Comparison of ENCODE assay signal across 26 cellular contexts in genomic region chr6:25684565-25684964, GRCh38. TPM values are rescaled to one million over a fixed set of nuclear protein-coding genes. Genes with fewer than 3 reads are reported as not detected.
DNase-seq lines count a peak whose midpoint lies in the region; ATAC-seq, FAIRE-seq and TF ChIP-seq lines count a peak whose summit lies in the region.
"Had no signal": no experiment of that assay in that cellular context is flagged by ENCODE, and none has a peak within 500 bp of the region (broad histone marks: within the 10 kb centered on the region; RNA-seq: fewer than 3 reads in every experiment).

No MANE protein-coding gene starts in this region.

- H3K4me3 ChIP-seq in HepG2 (replicated peaks in 1 of 3; ENCODE audit: insufficient read depth in 1 of 3, low read depth in 2 of 3, low read length in 3 of 3) = no peak overlapping the region
- H3K4me3 ChIP-seq in right lobe of liver = no peak overlapping the region
- no peak overlapping the region for H3K4me3 ChIP-seq in SK-N-MC
- no peak overlapping the region for H3K4me3 ChIP-seq in H1 (ENCODE audit: extremely low read depth in 1 of 4, insufficient read depth in 2 of 4, low read depth in 3 of 4, low read length in 4 of 4)
- H3K4me3 ChIP-seq in left lung = no peak overlapping the region
- H3K4me3 ChIP-seq: A549; BLaER1 treated with 17β-estradiol and CSF1 and Interleukin-3, amounts not matched to agents 10 nM and 100 nM had no signal

- H3K79me2 ChIP-seq in HepG2 (ENCODE audit: insufficient read depth, low read length) (no peaks in the 10 kb centered on the region), H1 (ENCODE audit: control insufficient read depth in 1 of 2, insufficient read depth in 2 of 2, low read length in 2 of 2) (no peaks in the 10 kb centered on the region)

- in situ Hi-C loops in HepG2 (cut with HindIII; ENCODE audit: extremely low pct_ligation_motif_present, low pct_unique_long_range_greater_than_20kb) = no loop called here

- no peaks in the 10 kb centered on the region for H3K36me3 ChIP-seq in HepG2 (replicated peaks in 1 of 2; ENCODE audit: control insufficient read depth in 1 of 2, insufficient read depth in 2 of 2, low read length in 2 of 2)
- H3K36me3 ChIP-seq in right lobe of liver = no peaks in the 10 kb centered on the region
- H3K36me3 ChIP-seq in SK-N-MC (ENCODE audit: insufficient read depth, low read length) = no peaks in the 10 kb centered on the region
- H3K36me3 ChIP-seq in H1 (ENCODE audit: control insufficient read depth in 2 of 4, insufficient read depth in 4 of 4, low read length in 3 of 4) = no peaks in the 10 kb centered on the region
- H3K36me3 ChIP-seq in left lung = no peaks in the 10 kb centered on the region
- H3K36me3 ChIP-seq: BE2C; BLaER1 treated with 17β-estradiol and CSF1 and Interleukin-3, amounts not matched to agents 10 nM and 100 nM had no signal

- FAIRE-seq in HepG2 (lab: Jason Lieb, UNC) = no peak
- no peak for FAIRE-seq in H1 (lab: Jason Lieb, UNC)
- FAIRE-seq: A549, G401.6, GM12892 had no signal

- no peak for TF ChIP-seq RAD21 in HepG2 (CRISPR knock-in tag; IDR thresholded peaks at IDR 0.05)
- no peak for TF ChIP-seq RAD21 in H1 (IDR thresholded peaks at IDR 0.05 in 1 of 2, conservative IDR thresholded peaks at IDR 0.05 in 1 of 2; ENCODE audit: low read depth in 2 of 2, low read length in 2 of 2)

- no peak overlapping the region for H2AFZ ChIP-seq in HepG2 (ENCODE audit: low read length)
- no peak overlapping the region for H2AFZ ChIP-seq in H1 (ENCODE audit: low read length)

- H3K27ac ChIP-seq in HepG2 (ENCODE audit: extremely low read length, insufficient read depth, low read length) = no peak overlapping the region
- no peak overlapping the region for H3K27ac ChIP-seq in right lobe of liver
- peak overlapping the region; percentile 84; the same call in 1 of the 2 replicates for H3K27ac ChIP-seq in SK-N-MC
- no peak overlapping the region for H3K27ac ChIP-seq in H1 (ENCODE audit: low read depth, low read length)
- H3K27ac ChIP-seq in left lung = no peak overlapping the region
- H3K27ac ChIP-seq: A549; BLaER1 treated with 17β-estradiol and CSF1 and Interleukin-3, amounts not matched to agents 10 nM and 100 nM had no signal

- TF ChIP-seq POLR2A in HepG2 (IDR thresholded peaks at IDR 0.05; ENCODE audit: insufficient read depth in 1 of 2, low read depth in 2 of 2, low read length in 2 of 2) (no peak), right lobe of liver (IDR thresholded peaks at IDR 0.05) (no peak), H1 (IDR thresholded peaks at IDR 0.05; ENCODE audit: control extremely low read depth in 1 of 2, low read depth in 2 of 2, low read length in 2 of 2) (no peak)

- WGBS in HepG2 (ENCODE audit: low lambda C conversion rate) = 57% methylated on average over 2 of the region's 2 CpGs
- 32% methylated on average over 2 of the region's 2 CpGs for WGBS in right lobe of liver (ENCODE audit: insufficient coverage, low coverage, low lambda C conversion rate, missing lambda C conversion rate)
- 93% methylated on average over 2 of the region's 2 CpGs; no CpG with 5 or more reads in 1 of the 2 experiments for WGBS in H1 (ENCODE audit: extremely low coverage in 1 of 2, insufficient coverage in 1 of 2, insufficient read length in 1 of 2, insufficient replicate concordance in 2 of 2, low coverage in 1 of 2, low lambda C conversion rate in 2 of 2, missing lambda C conversion rate in 1 of 2), 2 experiments

- no peak overlapping the region for H2BK15ac ChIP-seq in H1 (ENCODE audit: low read length)

- ATAC-seq in HepG2 (no peak), right lobe of liver (no peak), left lung (peak; percentile 83)
- ATAC-seq: A549 had no signal

- H3K79me1 ChIP-seq in H1 (ENCODE audit: low read depth, low read length) = no peaks in the 10 kb centered on the region

- POLR2A ChIA-PET in HepG2 (lab: Yijun Ruan, JAX) = no interaction called here
- POLR2A ChIA-PET in H1 (lab: Charles Lee; ENCODE audit: partially characterized antibody) = no interaction called here

- H2BK12ac ChIP-seq in H1 (ENCODE audit: low read depth, low read length) = no peak overlapping the region

- H3K23ac ChIP-seq in H1 (ENCODE audit: insufficient read length) = no peak overlapping the region

- H3K4me1 ChIP-seq in HepG2 (ENCODE audit: insufficient read depth, low read length) = no peaks in the 10 kb centered on the region
- no peaks in the 10 kb centered on the region for H3K4me1 ChIP-seq in right lobe of liver
- H3K4me1 ChIP-seq in H1 (replicated peaks in 1 of 4; ENCODE audit: control insufficient read depth in 3 of 4, insufficient read depth in 4 of 4, low read length in 3 of 4) = no peaks in the 10 kb centered on the region
- peaks cover 0 to 4% of the 10 kb centered on the region in 2 donors for H3K4me1 ChIP-seq in left lung
- H3K4me1 ChIP-seq: A549 had no signal

- H3K9me3 ChIP-seq in HepG2 (ENCODE audit: low read length) = no peaks in the 10 kb centered on the region
- H3K9me3 ChIP-seq in right lobe of liver = no peaks in the 10 kb centered on the region
- no peaks in the 10 kb centered on the region for H3K9me3 ChIP-seq in SK-N-MC (ENCODE audit: low read depth, low read length)
- H3K9me3 ChIP-seq in H1 (ENCODE audit: insufficient read depth in 2 of 2, low read depth in 1 of 2, low read length in 1 of 2) = no peaks in the 10 kb centered on the region
- no peaks in the 10 kb centered on the region for H3K9me3 ChIP-seq in left lung
- H3K9me3 ChIP-seq: A549; BE2C; BLaER1 treated with 17β-estradiol and CSF1 and Interleukin-3, amounts not matched to agents 10 nM and 100 nM had no signal

- DNase-seq in HepG2 (ENCODE audit: low spot score) (no peak), right lobe of liver (no peak), SK-N-MC (ENCODE audit: low read depth, low spot score) (no peak), H1 (ENCODE audit: low read depth in 1 of 2, low spot score in 2 of 2) (no peak), left lung (peak in 1 of 2 donors; percentile 36), DMS79 (lab: John Stamatoyannopoulos, UW) (no peak)
- DNase-seq in activated CD4-positive, alpha-beta T cell treated with anti-CD3 and anti-CD28 coated beads for 4 hours = no peak
- no peak for DNase-seq in activated CD8-positive, alpha-beta memory T cell treated with anti-CD3 and anti-CD28 coated beads for 24 hours
- DNase-seq: 8988T; ACHN; AML-193; BE2C; Calu3; CD4-positive, alpha-beta T cell; CD8-positive, alpha-beta memory T cell; COR-L47; DMS53; DND-41; GOT3; H7; HCEC 1CT had no signal

- H4K20me1 ChIP-seq in HepG2 (ENCODE audit: insufficient read depth, low read length) (no peaks in the 10 kb centered on the region), H1 (replicated peaks in 1 of 2; ENCODE audit: control insufficient read depth in 1 of 2, insufficient read depth in 2 of 2, low read length in 2 of 2) (no peaks in the 10 kb centered on the region)
- H4K20me1 ChIP-seq: BLaER1 treated with 17β-estradiol and CSF1 and Interleukin-3, amounts not matched to agents 10 nM and 100 nM had no signal

- TF ChIP-seq CTCF in HepG2 (CRISPR knock-in tag; IDR thresholded peaks at IDR 0.05) (no peak), right lobe of liver (IDR thresholded peaks at IDR 0.05) (no peak), H1 (IDR thresholded peaks at IDR 0.05; ENCODE audit: control extremely low read depth in 1 of 3, insufficient read depth in 1 of 3, low read depth in 1 of 3, low read length in 3 of 3) (no peak), left lung (IDR thresholded peaks at IDR 0.05) (no peak)

- no peak overlapping the region for H2BK5ac ChIP-seq in H1 (ENCODE audit: low read depth, low read length)

- CTCF ChIA-PET in HepG2 (lab: Yijun Ruan, JAX; ENCODE audit: low intra/inter-chr PET ratio, low total read pairs) = no interaction called here
- CTCF ChIA-PET in H1 (lab: Charles Lee; ENCODE audit: partially characterized antibody) = interaction anchor here (1.1 kb wide), 1 partner anchor 35 kb away, joined by 3 read pairs; no protein-coding TSS in a partner anchor

- no peak overlapping the region for H3K14ac ChIP-seq in H1 (ENCODE audit: insufficient read length)

- no peak overlapping the region for H3K4ac ChIP-seq in H1 (replicated peaks; ENCODE audit: insufficient read length, low read depth, low read length)

- no peak overlapping the region for H3K56ac ChIP-seq in H1 (replicated peaks; ENCODE audit: insufficient read length, low read depth, low read length)

- no peaks in the 10 kb centered on the region for H3K23me2 ChIP-seq in H1 (ENCODE audit: low read depth, low read length)

- H2BK20ac ChIP-seq in H1 (ENCODE audit: low read length) = no peak overlapping the region

- H3K27me3 ChIP-seq in HepG2 (ENCODE audit: control insufficient read depth in 1 of 2, insufficient read depth in 2 of 2, low read length in 2 of 2) (0 out of 5 replicates have a peak, but pooled peaks cover 0 to 1% of the 10 kb centered on the region in 2 experiments), right lobe of liver (no peaks in the 10 kb centered on the region), H1 (replicated peaks in 1 of 4; ENCODE audit: control insufficient read depth in 3 of 4, extremely low read depth in 1 of 4, insufficient read depth in 3 of 4, low read length in 3 of 4) (no peaks in the 10 kb centered on the region), left lung (peaks cover 0 to 6% of the 10 kb centered on the region in 2 donors)
- H3K27me3 ChIP-seq: BE2C; BLaER1 treated with 17β-estradiol and CSF1 and Interleukin-3, amounts not matched to agents 10 nM and 100 nM had no signal

- no peak overlapping the region for H2BK120ac ChIP-seq in H1 (replicated peaks; ENCODE audit: low read depth, low read length)

- H4K91ac ChIP-seq in H1 (replicated peaks; ENCODE audit: insufficient read length, low read length) = no peak overlapping the region

- TF ChIP-seq EP300 in HepG2 (IDR thresholded peaks at IDR 0.05; ENCODE audit: low read depth in 2 of 2, low read length in 2 of 2) (no peak), HepG2 (CRISPR knock-in tag; IDR thresholded peaks at IDR 0.05; ENCODE audit: borderline replicate concordance) (no peak), H1 (IDR thresholded peaks at IDR 0.05; ENCODE audit: borderline replicate concordance in 1 of 2, low read depth in 2 of 2, low read length in 2 of 2) (no peak)

- H3K4me2 ChIP-seq in HepG2 (ENCODE audit: low read depth, low read length) = no peak overlapping the region
- H3K4me2 ChIP-seq in H1 (ENCODE audit: insufficient read depth in 1 of 2, low read depth in 2 of 2, low read length in 2 of 2) = no peak overlapping the region
- H3K4me2 ChIP-seq: A549; BLaER1 treated with 17β-estradiol and CSF1 and Interleukin-3, amounts not matched to agents 10 nM and 100 nM had no signal

- no TSS peak for BruUV-seq in HepG2 (replicated peaks; lab: Mats Ljungman, UMichigan)

- no peak overlapping the region for H4K5ac ChIP-seq in H1 (ENCODE audit: insufficient read length, low read depth, low read length)

- no peak overlapping the region for H4K8ac ChIP-seq in H1 (ENCODE audit: extremely low read depth, insufficient read depth, low read length)

- no peak overlapping the region for H2AK5ac ChIP-seq in H1 (ENCODE audit: low read depth, low read length)

- H3K18ac ChIP-seq in H1 (ENCODE audit: extremely low read depth, low read length) = no peak overlapping the region

- intact Hi-C loops in HepG2 (cut with micrococcal nuclease; ENCODE audit: unreplicated experiment) (no loop called here), right lobe of liver (cut with DNase I) (no loop called here), left lung (cut with DNase I) (no loop called here)

- H3K9ac ChIP-seq in HepG2 (ENCODE audit: insufficient read depth, low read depth, low read length) (no peak overlapping the region), SK-N-MC (ENCODE audit: insufficient read length) (no peak overlapping the region), H1 (replicated peaks in 1 of 4; ENCODE audit: extremely low read depth in 1 of 4, low read depth in 3 of 4, low read length in 3 of 4) (no peak overlapping the region)
- H3K9ac ChIP-seq: BLaER1 treated with 17β-estradiol and CSF1 and Interleukin-3, amounts not matched to agents 10 nM and 100 nM had no signal

RNA-seq across cellular contexts. Expression of gene SCGN, which starts 32.5 kb away (rescaled TPM):
- total RNA-seq in HepG2 (2016; rRNA removed; fragmentation: Illumina TruSeq; extraction: Trizol) (29.0 and 45.4 TPM in 2 replicates), right lobe of liver (1 to 10 TPM in 3 of 6 experiments, under 1 TPM in 3; 0.74 to 2.2 (median 0.99) TPM), left lung (not detected)
- total RNA-seq in HepG2 (2016; cell fraction: cytosol; rRNA removed; fragmentation: Illumina TruSeq; extraction: Trizol; ENCODE audit: low read depth) = 4.4 and 5.6 TPM in 2 replicates
- total RNA-seq in HepG2 (2016; cell fraction: insoluble cytoplasmic fraction; rRNA removed; fragmentation: Illumina TruSeq; extraction: Trizol) = 27.9 and 49.4 TPM in 2 replicates
- 10.6 and 11.2 TPM in 2 replicates for total RNA-seq in HepG2 (2016; cell fraction: membrane; rRNA removed; fragmentation: Illumina TruSeq; extraction: Trizol)
- total RNA-seq in HepG2 (2016; cell fraction: nucleus; rRNA removed; fragmentation: Illumina TruSeq; extraction: Trizol) = 10.5 and 10.7 TPM in 2 replicates
- polyA plus RNA-seq in HepG2 (2011; rRNA removed) (2.1 and 2.9 TPM in 2 replicates), H1 (2011; rRNA removed) (not detected in 2 replicates)
- polyA plus RNA-seq in HepG2 (2011; cell fraction: cytosol; rRNA removed) = 2.7 and 3.3 TPM in 2 replicates
- polyA plus RNA-seq in HepG2 (2011; cell fraction: nucleus; rRNA removed) = 0.71 and 0.87 TPM in 2 replicates
- 3.0 and 8.3 TPM in 2 replicates for polyA plus RNA-seq in HepG2 (2012)
- polyA plus RNA-seq in HepG2 (2016; cell fraction: cytosol; fragmentation: Illumina TruSeq; extraction: Trizol; ENCODE audit: low read depth) = 4.5 and 4.7 TPM in 2 replicates
- polyA plus RNA-seq in HepG2 (2016; cell fraction: insoluble cytoplasmic fraction; fragmentation: Illumina TruSeq; extraction: Trizol; ENCODE audit: low read depth) = 43.5 and 45.3 TPM in 2 replicates
- 8.0 and 8.2 TPM in 2 replicates for polyA plus RNA-seq in HepG2 (2016; cell fraction: membrane; fragmentation: Illumina TruSeq; extraction: Trizol; ENCODE audit: low read depth)
- polyA plus RNA-seq in HepG2 (2016; cell fraction: nucleus; fragmentation: Illumina TruSeq; extraction: Trizol; ENCODE audit: insufficient read depth, low read depth) = 14.9 and 15.4 TPM in 2 replicates
- polyA minus RNA-seq in HepG2 (2011; rRNA and poly(A)+ RNA removed; ENCODE audit: low replicate concordance) = 2.1 TPM in 1 of 2 replicates, not detected in the other
- polyA minus RNA-seq in HepG2 (2011; cell fraction: cytosol; rRNA and poly(A)+ RNA removed) = 0.89 and 1.1 TPM in 2 replicates
- 0.52 TPM in 1 of 2 replicates, not detected in the other for polyA minus RNA-seq in HepG2 (2011; cell fraction: nucleus; rRNA and poly(A)+ RNA removed)
- not detected in 2 replicates for total RNA-seq in H1 (2021; fragmentation: NEBNext Ultra II Directional; extraction: Animal tissue kit (Norgen Biotek cat#: 25700))
- not detected for polyA plus RNA-seq in H1 (2011; cell fraction: cytosol; rRNA removed)
- not detected for polyA plus RNA-seq in H1 (2011; cell fraction: nucleus; rRNA removed)
- not detected in 4 replicates for polyA plus RNA-seq in H1 (2012, experiment 1 of 2)
- polyA plus RNA-seq in H1 (2012, experiment 2 of 2) = not detected
- polyA plus RNA-seq in H1 (2013, experiment 1 of 2) = not detected
- polyA plus RNA-seq in H1 (2013, experiment 2 of 2) = not detected
- polyA minus RNA-seq in H1 (2011; rRNA and poly(A)+ RNA removed) = not detected in 2 replicates
- polyA minus RNA-seq in H1 (2011; cell fraction: cytosol; rRNA and poly(A)+ RNA removed) = not detected
- polyA minus RNA-seq in H1 (2011; cell fraction: nucleus; rRNA and poly(A)+ RNA removed) = not detected
- total RNA-seq: CD4-positive, alpha-beta T cell; CD8-positive, alpha-beta memory T cell; H7 had no signal
- polyA plus RNA-seq: CD14-positive monocyte; CD8-positive, alpha-beta memory T cell had no signal

Comparison
In these comparisons a context has a peak if more than half of its experiments do, and no peak if none do; other contexts are left out.
1. Of the 41 proteins assayed by ChIP-seq in both HepG2 and H1: peak only in HepG2: none; only in H1: none; in both: CEBPB; in neither: 40.